11 cellular contexts compared by ENCODE assay signal in genomic region chr19:18559685-18560084, GRCh38. TPM values are rescaled to one million over a fixed set of nuclear protein-coding genes. Genes with fewer than 3 reads are reported as not detected.
DNase-seq lines count a peak whose midpoint lies in the region; ATAC-seq lines count a peak whose summit lies in the region.
"Had no signal": no experiment of that assay in that cellular context is flagged by ENCODE, and none has a peak within 500 bp of the region (broad histone marks: within the 10 kb centered on the region; RNA-seq: fewer than 3 reads in every experiment).

No MANE protein-coding gene starts in this region.

- peaks cover 25% of the 10 kb centered on the region; the same call in 1 of the 2 replicates for H3K36me3 ChIP-seq in SK-N-MC (ENCODE audit: insufficient read depth, low read length)

- peaks cover 24% of the 10 kb centered on the region for H3K4me1 Mint-ChIP-seq in activated CD8-positive, alpha-beta memory T cell treated with anti-CD3 and anti-CD28 coated beads, Interleukin-2, amount 10 ng/mL, durations not matched to agents 7 days and 5 days
- peaks cover 10 to 16% of the 10 kb centered on the region in 2 donors for H3K4me1 Mint-ChIP-seq in effector memory CD8-positive, alpha-beta T cell (ENCODE audit: low read depth in 2 of 2)
- H3K4me1 Mint-ChIP-seq in stimulated activated effector memory CD8-positive, alpha-beta T cell treated with anti-CD3 and anti-CD28 coated beads, Interleukin-12 subunit alpha, Interleukin-12 subunit beta, amount 100 ng/mL, for 72 hours = peaks cover 27% of the 10 kb centered on the region

- peak overlapping the region; percentile 94 for H3K27ac Mint-ChIP-seq in activated CD8-positive, alpha-beta memory T cell treated with anti-CD3 and anti-CD28 coated beads, Interleukin-2, amount 10 ng/mL, durations not matched to agents 7 days and 5 days
- H3K27ac Mint-ChIP-seq in effector memory CD8-positive, alpha-beta T cell = peak overlapping the region; percentile 91 to 95
- H3K27ac Mint-ChIP-seq in stimulated activated effector memory CD8-positive, alpha-beta T cell treated with anti-CD3 and anti-CD28 coated beads, Interleukin-12 subunit alpha, Interleukin-12 subunit beta, amount 100 ng/mL, for 72 hours = peak overlapping the region; percentile 93

- ATAC-seq in activated CD8-positive, alpha-beta memory T cell treated with anti-CD3 and anti-CD28 coated beads, Interleukin-2, amount 10 ng/mL, durations not matched to agents 7 days and 5 days = no peak
- no peak for ATAC-seq in effector memory CD8-positive, alpha-beta T cell (replicated peaks)
- ATAC-seq in stimulated activated effector memory CD8-positive, alpha-beta T cell treated with anti-CD3 and anti-CD28 coated beads, Interleukin-12 subunit alpha, Interleukin-12 subunit beta, amount 100 ng/mL, for 72 hours = no peak

- no peaks in the 10 kb centered on the region for H3K27me3 Mint-ChIP-seq in activated CD8-positive, alpha-beta memory T cell treated with anti-CD3 and anti-CD28 coated beads, Interleukin-2, amount 10 ng/mL, durations not matched to agents 7 days and 5 days
- H3K27me3 Mint-ChIP-seq in effector memory CD8-positive, alpha-beta T cell = no peaks in the 10 kb centered on the region

- no peak overlapping the region for H3K27ac ChIP-seq in SK-N-MC

- no peaks in the 10 kb centered on the region for H3K9me3 Mint-ChIP-seq in activated CD8-positive, alpha-beta memory T cell treated with anti-CD3 and anti-CD28 coated beads, Interleukin-2, amount 10 ng/mL, durations not matched to agents 7 days and 5 days (ENCODE audit: low read depth)
- H3K9me3 Mint-ChIP-seq in effector memory CD8-positive, alpha-beta T cell = no peaks in the 10 kb centered on the region
- H3K9me3 Mint-ChIP-seq in stimulated activated effector memory CD8-positive, alpha-beta T cell treated with anti-CD3 and anti-CD28 coated beads, Interleukin-12 subunit alpha, Interleukin-12 subunit beta, amount 100 ng/mL, for 72 hours = no peaks in the 10 kb centered on the region

- H3K9me3 ChIP-seq in SK-N-MC (ENCODE audit: low read depth, low read length) = no peaks in the 10 kb centered on the region

- H3K4me3 Mint-ChIP-seq in activated CD8-positive, alpha-beta memory T cell treated with anti-CD3 and anti-CD28 coated beads, Interleukin-2, amount 10 ng/mL, durations not matched to agents 7 days and 5 days = peak overlapping the region; percentile 89
- H3K4me3 Mint-ChIP-seq in effector memory CD8-positive, alpha-beta T cell = peak overlapping the region; percentile 89
- peak overlapping the region; percentile 84 for H3K4me3 Mint-ChIP-seq in stimulated activated effector memory CD8-positive, alpha-beta T cell treated with anti-CD3 and anti-CD28 coated beads, Interleukin-12 subunit alpha, Interleukin-12 subunit beta, amount 100 ng/mL, for 72 hours

- H3K36me3 Mint-ChIP-seq in activated CD8-positive, alpha-beta memory T cell treated with anti-CD3 and anti-CD28 coated beads, Interleukin-2, amount 10 ng/mL, durations not matched to agents 7 days and 5 days = peaks cover 16% of the 10 kb centered on the region
- H3K36me3 Mint-ChIP-seq in effector memory CD8-positive, alpha-beta T cell (ENCODE audit: insufficient read depth) = peaks cover 38% of the 10 kb centered on the region
- H3K36me3 Mint-ChIP-seq in stimulated activated effector memory CD8-positive, alpha-beta T cell treated with anti-CD3 and anti-CD28 coated beads, Interleukin-12 subunit alpha, Interleukin-12 subunit beta, amount 100 ng/mL, for 72 hours = peaks cover 61% of the 10 kb centered on the region

- peak overlapping the region; percentile 33 for H3K9ac ChIP-seq in SK-N-MC (ENCODE audit: insufficient read length)

- CTCF ChIA-PET in activated CD8-positive, alpha-beta memory T cell treated with anti-CD3 and anti-CD28 coated beads, Interleukin-2, amount 10 ng/mL, durations not matched to agents 7 days and 5 days (lab: Charles Lee) = interaction anchor here (1.2 to 6.3 kb wide), 4 partner anchors 14 to 287 kb away, joined by 4 to 56 read pairs (median 35); partner anchors contain the start of genes ELL, FKBP8 and REX1BD

- no peak for DNase-seq in activated CD8-positive, alpha-beta memory T cell treated with anti-CD3 and anti-CD28 coated beads, Interleukin-2, amount 10 ng/mL, durations not matched to agents 7 days and 5 days
- DNase-seq in activated CD8-positive, alpha-beta memory T cell treated with anti-CD3 and anti-CD28 coated beads, Interleukin-2, amount 50 U/mL, for 4 hours = no peak
- DNase-seq in SK-N-MC (ENCODE audit: low read depth, low spot score) (no peak), SHP77 (lab: John Stamatoyannopoulos, UW) (no peak), NCI-H82 (lab: John Stamatoyannopoulos, UW) (no peak), cerebellar cortex (ENCODE audit: low spot score) (no peak)
- no peak for DNase-seq in effector memory CD8-positive, alpha-beta T cell
- no peak for DNase-seq in stimulated activated effector memory CD8-positive, alpha-beta T cell treated with anti-CD3 and anti-CD28 coated beads, Interleukin-12 subunit alpha, Interleukin-12 subunit beta, amount 100 ng/mL, for 72 hours (ENCODE audit: low spot score in 2 of 2)
- DNase-seq: NCI-H1105 treated with DMSO at 0.1 percent for 48 hours, NCI-H524, nucleus accumbens had no signal

- H3K4me3 ChIP-seq in SK-N-MC = no peak overlapping the region

RNA-seq across cellular contexts. Expression of gene KXD1, which starts 2.0 kb away (rescaled TPM):
- 100 to 1,000 TPM; 106 to 113 TPM for total RNA-seq in activated CD8-positive, alpha-beta memory T cell treated with anti-CD3 and anti-CD28 coated beads, Interleukin-2, amount 10 ng/mL, durations not matched to agents 7 days and 5 days

RNA-seq across cellular contexts. Expression of gene UBA52, which starts 12.0 kb away (rescaled TPM):
- 1,000 to 10,000 TPM; 1,256 to 1,325 TPM for total RNA-seq in activated CD8-positive, alpha-beta memory T cell treated with anti-CD3 and anti-CD28 coated beads, Interleukin-2, amount 10 ng/mL, durations not matched to agents 7 days and 5 days

RNA-seq across cellular contexts. Expression of gene FKBP8, which starts 16.3 kb away (rescaled TPM):
- total RNA-seq in activated CD8-positive, alpha-beta memory T cell treated with anti-CD3 and anti-CD28 coated beads, Interleukin-2, amount 10 ng/mL, durations not matched to agents 7 days and 5 days = 100 to 1,000 TPM; 220 to 286 TPM

RNA-seq across cellular contexts. Expression of gene REX1BD, which starts 28.9 kb away (rescaled TPM):
- 100 to 1,000 TPM in 1 of 2 experiments, 10 to 100 TPM in 1; 88.9 to 102 TPM for total RNA-seq in activated CD8-positive, alpha-beta memory T cell treated with anti-CD3 and anti-CD28 coated beads, Interleukin-2, amount 10 ng/mL, durations not matched to agents 7 days and 5 days

RNA-seq across cellular contexts. Expression of gene ELL, which starts 37.8 kb away (rescaled TPM):
- 10 to 100 TPM; 22.9 to 33.7 TPM for total RNA-seq in activated CD8-positive, alpha-beta memory T cell treated with anti-CD3 and anti-CD28 coated beads, Interleukin-2, amount 10 ng/mL, durations not matched to agents 7 days and 5 days
